ENCODE assay signal across 20 cellular contexts in genomic region chr21:14071902-14072734, GRCh38.
"Had no signal": no experiment of that assay in that cellular context is flagged by ENCODE, and none has a peak within 500 bp of the region (broad histone marks: within the 10 kb centered on the region; RNA-seq: fewer than 3 reads in every experiment).

No MANE protein-coding gene starts in this region.

- H3K27ac Mint-ChIP-seq: effector memory CD8-positive, alpha-beta T cell; immature natural killer cell; naive thymus-derived CD4-positive, alpha-beta T cell; nephron progenitor cell had no signal

- ATAC-seq: effector memory CD8-positive, alpha-beta T cell; gastroesophageal sphincter; left colon; left ventricle myocardium superior; naive thymus-derived CD4-positive, alpha-beta T cell; right cardiac atrium had no signal

- H3K36me3 Mint-ChIP-seq: naive thymus-derived CD4-positive, alpha-beta T cell had no signal

- H3K27me3 Mint-ChIP-seq: effector memory CD8-positive, alpha-beta T cell; naive thymus-derived CD4-positive, alpha-beta T cell had no signal

- H3K4me3 ChIP-seq: esophagus squamous epithelium, gastroesophageal sphincter, suprapubic skin, tibial artery, upper lobe of left lung, uterus had no signal

- DNase-seq: effector memory CD8-positive, alpha-beta T cell; esophagus squamous epithelium; foreskin fibroblast; glutamatergic neuron; immature natural killer cell; left colon; left ventricle myocardium superior; mesendoderm; naive thymus-derived CD4-positive, alpha-beta T cell; nephron progenitor cell; small intestine; stimulated activated CD4-positive, alpha-beta T cell treated with anti-CD3 and anti-CD28 coated beads, Interleukin-12 subunit alpha, Interleukin-12 subunit beta, amount 100 ng/mL, for 4 hours; stimulated activated naive CD4-positive, alpha-beta T cell treated with Interleukin-2 at 50 U/mL for 16 hours; upper lobe of left lung; uterus had no signal

- H3K4me1 ChIP-seq: esophagus squamous epithelium, gastroesophageal sphincter, suprapubic skin, tibial artery, upper lobe of left lung, uterus had no signal

- H3K9me3 ChIP-seq: gastroesophageal sphincter, suprapubic skin, tibial artery, uterus had no signal

- H3K27me3 ChIP-seq: esophagus squamous epithelium, gastroesophageal sphincter, neutrophil, suprapubic skin, tibial artery, upper lobe of left lung, uterus had no signal

- H3K4me3 Mint-ChIP-seq: effector memory CD8-positive, alpha-beta T cell; immature natural killer cell; naive thymus-derived CD4-positive, alpha-beta T cell; nephron progenitor cell had no signal

- H3K36me3 ChIP-seq: neutrophil, suprapubic skin, tibial artery, upper lobe of left lung, uterus had no signal

- H3K27ac ChIP-seq: esophagus squamous epithelium, gastroesophageal sphincter, neutrophil, suprapubic skin, tibial artery, upper lobe of left lung, uterus had no signal

- H3K4me1 Mint-ChIP-seq: immature natural killer cell, nephron progenitor cell had no signal
